8 cellular contexts compared by ENCODE assay signal in genomic region chr6:33199687-33200233, GRCh38. TPM values are rescaled to one million over a fixed set of nuclear protein-coding genes. Genes with fewer than 3 reads are reported as not detected.
DNase-seq lines count a peak whose midpoint lies in the region; ATAC-seq, FAIRE-seq and TF ChIP-seq lines count a peak whose summit lies in the region.

No MANE protein-coding gene starts in this region.

- no peaks in the 10 kb centered on the region for H3K9me3 ChIP-seq in A549
- no peaks in the 10 kb centered on the region for H3K9me3 ChIP-seq in fibroblast of lung (ENCODE audit: control insufficient read depth, insufficient read depth, low read depth, low read length)
- H3K9me3 ChIP-seq in tibial artery: no peaks in the 10 kb centered on the region

- CTCF ChIA-PET in A549 (lab: Yijun Ruan, JAX): interaction anchor here (0.8 kb wide), 1 partner anchor 48 kb away, joined by 3 read pairs; no protein-coding TSS in a partner anchor

- peak overlapping the region; percentile 78 for H3K27ac Mint-ChIP-seq in neural crest cell (ENCODE audit: unreplicated experiment)

- H3K4me2 ChIP-seq in A549 (peak overlapping the region; percentile 99), fibroblast of lung (ENCODE audit: extremely low read depth, insufficient read depth, low read length) (peak overlapping the region; percentile 98)

- no peak for FAIRE-seq in A549 (lab: Jason Lieb, UNC)

- DNase-seq in A549 (ENCODE audit: low read depth in 1 of 2, low spot score in 1 of 2) (peak; percentile 53 to 81), NOMO-1 (lab: John Stamatoyannopoulos, UW; ENCODE audit: unreplicated experiment in 2 of 2) (peak; percentile 51 to 75), fibroblast of lung (ENCODE audit: low read depth in 2 of 2) (peak; percentile 59 to 64), neural crest cell (ENCODE audit: low read depth, low spot score) (no peak), tibial artery (no peak)
- peak; percentile 52 for DNase-seq in activated T-cell treated with anti-CD3 and anti-CD28 coated beads, Interleukin-2, amount 50 U/mL, for 4 hours

- TF ChIP-seq EP300 in A549 (IDR thresholded peaks at IDR 0.05): no peak

- POLR2A ChIA-PET in A549 (lab: Yijun Ruan, JAX): interaction anchor here (0.6 to 1.5 kb wide), 4 partner anchors 9 to 228 kb away, joined by 3 to 6 read pairs (median 4); partner anchors contain the start of gene RING1

- TF ChIP-seq CTCF in A549 (IDR thresholded peaks at IDR 0.05) (no peak), fibroblast of lung (conservative IDR thresholded peaks at IDR 0.05 in 1 of 2, IDR thresholded peaks at IDR 0.05 in 1 of 2; ENCODE audit: low read depth in 1 of 2, low read length in 2 of 2) (no peak), neural crest cell (conservative IDR thresholded peaks at IDR 0.05) (no peak), tibial artery (IDR thresholded peaks at IDR 0.05) (no peak)

- TF ChIP-seq POLR2A in A549 (IDR thresholded peaks at IDR 0.05; ENCODE audit: low read length): no peak
- no peak for TF ChIP-seq POLR2A in GM18505 (IDR thresholded peaks at IDR 0.05; ENCODE audit: borderline replicate concordance, extremely low read depth, insufficient read depth, insufficient read length)

- 7% methylated on average over 11 of the region's 26 CpGs for WGBS in A549 (ENCODE audit: missing lambda C conversion rate)

- H3K27ac ChIP-seq in A549 (peak overlapping the region; percentile 97 to 100), fibroblast of lung (ENCODE audit: insufficient read depth, low read length) (peak overlapping the region; percentile 94), tibial artery (peak overlapping the region; percentile 93 to 94)

- H3K4me3 ChIP-seq in A549 (peak overlapping the region; percentile 98), fibroblast of lung (replicated peaks in 1 of 4; ENCODE audit: control extremely low read depth in 1 of 4, insufficient read depth in 1 of 4, low read depth in 3 of 4, low read length in 4 of 4) (peak overlapping the region; percentile 67 to 97 (median 96)), tibial artery (peak overlapping the region; percentile 80 to 95)

- no peaks in the 10 kb centered on the region for H3K27me3 Mint-ChIP-seq in activated T-cell treated with anti-CD3 and anti-CD28 coated beads, Interleukin-2, amount 50 U/mL, for 4 hours (ENCODE audit: low read depth)
- no peaks in the 10 kb centered on the region for H3K27me3 Mint-ChIP-seq in neural crest cell (ENCODE audit: low read depth)

- peaks cover 26% of the 10 kb centered on the region for H3K4me1 ChIP-seq in A549
- peaks cover 22% of the 10 kb centered on the region for H3K4me1 ChIP-seq in fibroblast of lung (ENCODE audit: control insufficient read depth, extremely low read depth, insufficient read depth, low read length)
- peaks cover 0 to 64% (median 50%) of the 10 kb centered on the region in 4 donors for H3K4me1 ChIP-seq in tibial artery

- H3K36me3 Mint-ChIP-seq in activated T-cell treated with anti-CD3 and anti-CD28 coated beads, Interleukin-2, amount 50 U/mL, for 4 hours (ENCODE audit: insufficient read depth): peaks cover 45% of the 10 kb centered on the region
- peaks cover 34% of the 10 kb centered on the region for H3K36me3 Mint-ChIP-seq in neural crest cell (ENCODE audit: low read depth)

- intact Hi-C loops in tibial artery (cut with DNase I; ENCODE audit: low total_unique reads): loop anchor here (5.0 kb wide), 2 partner anchors 37 to 302 kb away; no protein-coding TSS in a partner anchor

- no peaks in the 10 kb centered on the region for H4K20me1 ChIP-seq in fibroblast of lung (ENCODE audit: control insufficient read depth, extremely low read depth, insufficient read depth, low read length)

- H3K79me2 ChIP-seq in fibroblast of lung (ENCODE audit: control insufficient read depth, insufficient read depth, low read length): peaks cover 52% of the 10 kb centered on the region

- H3K4me3 Mint-ChIP-seq in activated T-cell treated with anti-CD3 and anti-CD28 coated beads, Interleukin-2, amount 50 U/mL, for 4 hours: peak overlapping the region; percentile 100
- peak overlapping the region; percentile 99 for H3K4me3 Mint-ChIP-seq in neural crest cell

- H3K36me3 ChIP-seq in fibroblast of lung (ENCODE audit: control insufficient read depth, insufficient read depth, low read length) (peaks cover 30% of the 10 kb centered on the region), tibial artery (peaks cover 32 to 55% (median 45%) of the 10 kb centered on the region in 3 donors)

- H3K9me3 Mint-ChIP-seq in activated T-cell treated with anti-CD3 and anti-CD28 coated beads, Interleukin-2, amount 50 U/mL, for 4 hours: no peaks in the 10 kb centered on the region
- no peaks in the 10 kb centered on the region for H3K9me3 Mint-ChIP-seq in neural crest cell

- peak overlapping the region; percentile 98 for H3K9ac ChIP-seq in fibroblast of lung (ENCODE audit: insufficient read depth, low read length)

- H3K27me3 ChIP-seq in fibroblast of lung (ENCODE audit: control insufficient read depth, insufficient read depth, low read length) (no peaks in the 10 kb centered on the region), tibial artery (no peaks in the 10 kb centered on the region)

- peaks cover 65% of the 10 kb centered on the region for H3K4me1 Mint-ChIP-seq in activated T-cell treated with anti-CD3 and anti-CD28 coated beads, Interleukin-2, amount 50 U/mL, for 4 hours (ENCODE audit: low read depth)
- peaks cover 87% of the 10 kb centered on the region for H3K4me1 Mint-ChIP-seq in neural crest cell

- ATAC-seq in A549 (peak; percentile 20 to 51; a peak in 5 of 6 replicates), GM18505 (IDR thresholded peaks at IDR 0.05; ENCODE audit: unreplicated experiment) (peak; percentile 18), HG03066 (IDR thresholded peaks at IDR 0.05; ENCODE audit: low read depth, unreplicated experiment) (peak; percentile 24)
- peak; percentile 46 to 49 for ATAC-seq in activated T-cell treated with anti-CD3 and anti-CD28 coated beads, Interleukin-2, amount 50 U/mL, for 4 hours

- peak overlapping the region; percentile 47 for H2AFZ ChIP-seq in fibroblast of lung (ENCODE audit: low read length)

- TF ChIP-seq RAD21 in A549 (conservative IDR thresholded peaks at IDR 0.05 in 1 of 2, IDR thresholded peaks at IDR 0.05 in 1 of 2): no peak

RNA-seq across cellular contexts. Expression of gene RXRB, which starts 0.7 kb away (rescaled TPM):
- polyA plus RNA-seq in A549 (2011; rRNA removed): 15.6 and 21.1 TPM in 2 replicates
- 13.6 and 18.5 TPM in 2 replicates for polyA plus RNA-seq in A549 (2012; cell fraction: cytosol; rRNA removed)
- 43.2 and 51.7 TPM in 2 replicates for polyA plus RNA-seq in A549 (2012; cell fraction: nucleus; rRNA removed)
- polyA plus RNA-seq in A549 (2017; fragmentation: RNase III; extraction: RNeasy Plus Mini Kit Qiagen cat#74134 plus additional on column Dnase treatment): 19.1 to 21.3 TPM (median 20.3 TPM) in 3 replicates
- 24.3 and 29.0 TPM in 2 replicates for polyA minus RNA-seq in A549 (2011; rRNA and poly(A)+ RNA removed)
- total RNA-seq in activated T-cell treated with anti-CD3 and anti-CD28 coated beads, Interleukin-2, amount 50 U/mL, for 4 hours: 10 to 100 TPM; 55.2 to 62.3 (median 60.8) TPM
- total RNA-seq in fibroblast of lung: 20.0 and 25.9 TPM in 2 replicates
- 33.1 and 34.0 TPM in 2 replicates for polyA plus RNA-seq in fibroblast of lung
- 28.7 and 29.7 TPM in 2 replicates for polyA plus RNA-seq in fibroblast of lung (2012)
- polyA minus RNA-seq in fibroblast of lung (ENCODE audit: low replicate concordance): 44.5 and 46.2 TPM in 2 replicates
- 31.8 and 33.1 TPM in 2 replicates for total RNA-seq in neural crest cell

RNA-seq across cellular contexts. Expression of gene SLC39A7, which starts 0.9 kb away (rescaled TPM):
- polyA plus RNA-seq in A549 (2011; rRNA removed): 59.0 and 66.5 TPM in 2 replicates
- polyA plus RNA-seq in A549 (2012; cell fraction: cytosol; rRNA removed): 64.6 and 64.9 TPM in 2 replicates
- polyA plus RNA-seq in A549 (2012; cell fraction: nucleus; rRNA removed): 47.0 and 53.6 TPM in 2 replicates
- 104 to 125 TPM (median 122 TPM) in 3 replicates for polyA plus RNA-seq in A549 (2017; fragmentation: RNase III; extraction: RNeasy Plus Mini Kit Qiagen cat#74134 plus additional on column Dnase treatment)
- 37.2 and 39.7 TPM in 2 replicates for polyA minus RNA-seq in A549 (2011; rRNA and poly(A)+ RNA removed)
- 10 to 100 TPM; 68.7 to 78.3 (median 72.1) TPM for total RNA-seq in activated T-cell treated with anti-CD3 and anti-CD28 coated beads, Interleukin-2, amount 50 U/mL, for 4 hours
- 89.9 and 112 TPM in 2 replicates for total RNA-seq in fibroblast of lung
- 121 and 160 TPM in 2 replicates for polyA plus RNA-seq in fibroblast of lung
- 192 and 237 TPM in 2 replicates for polyA plus RNA-seq in fibroblast of lung (2012)
- polyA minus RNA-seq in fibroblast of lung (ENCODE audit: low replicate concordance): 193 and 277 TPM in 2 replicates
- total RNA-seq in neural crest cell: 95.7 and 103 TPM in 2 replicates

RNA-seq across cellular contexts. Expression of gene HSD17B8, which starts 4.7 kb away (rescaled TPM):
- polyA plus RNA-seq in A549 (2011; rRNA removed) (15.9 and 16.5 TPM in 2 replicates), A549 (2017; fragmentation: RNase III; extraction: RNeasy Plus Mini Kit Qiagen cat#74134 plus additional on column Dnase treatment) (9.3 to 9.6 TPM (median 9.5 TPM) in 3 replicates), fibroblast of lung (4.9 and 5.9 TPM in 2 replicates)
- polyA plus RNA-seq in A549 (2012; cell fraction: cytosol; rRNA removed): 35.1 and 37.4 TPM in 2 replicates
- polyA plus RNA-seq in A549 (2012; cell fraction: nucleus; rRNA removed): 33.3 and 45.0 TPM in 2 replicates
- polyA minus RNA-seq in A549 (2011; rRNA and poly(A)+ RNA removed): 13.6 and 16.6 TPM in 2 replicates
- 10 to 100 TPM; 11.7 to 20.1 (median 19.4) TPM for total RNA-seq in activated T-cell treated with anti-CD3 and anti-CD28 coated beads, Interleukin-2, amount 50 U/mL, for 4 hours
- total RNA-seq in fibroblast of lung (11.0 and 11.4 TPM in 2 replicates), neural crest cell (3.3 and 4.4 TPM in 2 replicates)
- 3.7 and 5.2 TPM in 2 replicates for polyA plus RNA-seq in fibroblast of lung (2012)
- 3.2 TPM in 1 of 2 replicates, not detected in the other for polyA minus RNA-seq in fibroblast of lung (ENCODE audit: low replicate concordance)

RNA-seq across cellular contexts. Expression of gene COL11A2, which starts 7.5 kb away (rescaled TPM):
- 0.66 and 0.73 TPM in 2 replicates for polyA plus RNA-seq in A549 (2011; rRNA removed)
- 0.40 and 0.47 TPM in 2 replicates for polyA plus RNA-seq in A549 (2012; cell fraction: cytosol; rRNA removed)
- polyA plus RNA-seq in A549 (2012; cell fraction: nucleus; rRNA removed): 5.3 and 6.0 TPM in 2 replicates
- 0.93 to 1.3 TPM (median 1.1 TPM) in 3 replicates for polyA plus RNA-seq in A549 (2017; fragmentation: RNase III; extraction: RNeasy Plus Mini Kit Qiagen cat#74134 plus additional on column Dnase treatment)
- polyA minus RNA-seq in A549 (2011; rRNA and poly(A)+ RNA removed): 0.19 and 0.33 TPM in 2 replicates
- under 1 TPM; 0.48 to 0.98 (median 0.60) TPM for total RNA-seq in activated T-cell treated with anti-CD3 and anti-CD28 coated beads, Interleukin-2, amount 50 U/mL, for 4 hours
- total RNA-seq in fibroblast of lung: 0.17 and 0.26 TPM in 2 replicates
- polyA plus RNA-seq in fibroblast of lung: 0.06 and 0.17 TPM in 2 replicates
- polyA plus RNA-seq in fibroblast of lung (2012): 0.06 and 0.30 TPM in 2 replicates
- not detected in 2 replicates for polyA minus RNA-seq in fibroblast of lung (ENCODE audit: low replicate concordance)
- total RNA-seq in neural crest cell: 4.2 and 5.9 TPM in 2 replicates

RNA-seq across cellular contexts. Expression of gene RING1, which starts 8.5 kb away (rescaled TPM):
- polyA plus RNA-seq in A549 (2011; rRNA removed) (12.7 and 14.6 TPM in 2 replicates), A549 (2017; fragmentation: RNase III; extraction: RNeasy Plus Mini Kit Qiagen cat#74134 plus additional on column Dnase treatment) (31.4 to 39.0 TPM (median 35.0 TPM) in 3 replicates), fibroblast of lung (24.7 and 27.3 TPM in 2 replicates)
- polyA plus RNA-seq in A549 (2012; cell fraction: cytosol; rRNA removed): 25.2 and 28.3 TPM in 2 replicates
- polyA plus RNA-seq in A549 (2012; cell fraction: nucleus; rRNA removed): 28.3 and 35.9 TPM in 2 replicates
- 12.6 and 14.2 TPM in 2 replicates for polyA minus RNA-seq in A549 (2011; rRNA and poly(A)+ RNA removed)
- 10 to 100 TPM; 64.7 to 66.5 (median 66.3) TPM for total RNA-seq in activated T-cell treated with anti-CD3 and anti-CD28 coated beads, Interleukin-2, amount 50 U/mL, for 4 hours
- total RNA-seq in fibroblast of lung (30.6 and 33.1 TPM in 2 replicates), neural crest cell (61.2 and 61.7 TPM in 2 replicates)
- 51.3 and 58.5 TPM in 2 replicates for polyA plus RNA-seq in fibroblast of lung (2012)
- 45.7 and 60.7 TPM in 2 replicates for polyA minus RNA-seq in fibroblast of lung (ENCODE audit: low replicate concordance)

Comparison
In these comparisons a context has a peak if more than half of its experiments do, and no peak if none do; other contexts are left out.
1. DNase-seq: peak in A549 (2 of 2), NOMO-1 (2 of 2), activated T-cell treated with anti-CD3 and anti-CD28 coated beads, Interleukin-2, amount 50 U/mL, for 4 hours (single experiment) and fibroblast of lung (2 of 2); none in neural crest cell (single experiment) and tibial artery (0 of 2).
2. Peak in every context shown above with its lines, with median percentiles within 50 percentile points of each other: ATAC-seq, H3K27ac ChIP-seq and H3K4me3 ChIP-seq.